In genomic region chr11:44634401-44635281, GRCh38 we compare ENCODE assay signal across 1 cellular context.
TF ChIP-seq lines count a peak whose summit lies in the region.

No MANE protein-coding gene starts in this region.

TF ChIP-seq in HEK293, 187 proteins besides CTCF, POLR2A, EP300 and RAD21 (continued from another document):
- peak; percentile 85 for TF ChIP-seq ZNF692 (tag by site-specific recombination; IDR thresholded peaks at IDR 0.05)
- no peak for TF ChIP-seq ELK4 (IDR thresholded peaks at IDR 0.05; ENCODE audit: borderline replicate concordance, low read depth, low read length)
- peak; percentile 87 for TF ChIP-seq ZNF398 (tag by site-specific recombination; IDR thresholded peaks at IDR 0.05)
- no peak for TF ChIP-seq ZNF146 (tag by site-specific recombination; IDR thresholded peaks at IDR 0.05)
- peak; percentile 82 for TF ChIP-seq HIC1 (tag by site-specific recombination; IDR thresholded peaks at IDR 0.05)
- no peak for TF ChIP-seq ZNF701 (tag by site-specific recombination; IDR thresholded peaks at IDR 0.05)
- TF ChIP-seq ZBTB48 (tag by site-specific recombination; IDR thresholded peaks at IDR 0.05), result 0 out of 2 replicates have a peak, but pooled peaks have one; percentile 43
- TF ChIP-seq AEBP2 (tag by site-specific recombination; IDR thresholded peaks at IDR 0.05; ENCODE audit: borderline replicate concordance), result no peak
- peak; percentile 70; the same call in 1 of the 2 replicates for TF ChIP-seq ZFP69B (tag by site-specific recombination; IDR thresholded peaks at IDR 0.05)
TF ChIP-seq in HEK293: peak in this region for 45.
